In the genomic region with DNA sequence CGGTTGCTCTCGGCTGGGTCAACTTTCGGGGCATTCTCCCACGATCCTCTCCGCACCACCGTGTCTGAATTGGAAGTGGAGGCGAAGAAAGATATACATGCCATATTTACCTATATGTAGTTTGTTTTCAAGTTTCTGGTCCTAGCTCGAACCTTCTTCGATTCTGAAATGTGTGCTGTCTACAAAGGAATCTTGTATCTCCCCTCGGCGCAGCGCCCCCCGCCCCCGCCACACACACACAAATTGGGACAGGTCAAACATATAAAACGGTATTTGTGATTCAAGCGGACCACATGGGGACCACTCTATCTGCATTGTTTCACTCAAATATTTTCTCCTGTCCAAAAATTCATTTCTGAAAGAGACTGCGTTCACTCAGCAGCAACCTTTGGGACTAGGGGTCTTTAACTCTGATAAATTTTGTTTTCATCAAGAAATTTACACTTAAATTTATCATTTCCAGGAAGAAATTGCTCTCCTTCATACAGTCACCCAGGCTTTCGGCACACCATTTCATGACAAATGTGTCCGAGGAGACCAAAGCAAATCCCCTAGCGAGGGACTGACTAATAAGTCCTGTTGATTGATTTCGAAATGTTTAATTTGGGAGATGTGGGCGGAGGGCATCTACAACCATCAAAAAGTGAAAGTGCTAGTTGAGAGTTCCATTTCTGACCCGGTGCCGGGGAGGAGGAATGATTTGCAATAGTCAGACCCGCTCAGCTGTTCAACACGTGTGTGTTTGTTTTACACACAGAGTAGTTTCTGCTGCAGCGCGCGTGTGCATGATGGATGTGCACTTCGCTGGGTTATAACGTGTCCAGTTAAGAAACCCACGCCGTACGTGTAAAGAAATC, we compare ENCODE assay signal across 8 cellular contexts. TPM values are rescaled to one million over a fixed set of nuclear protein-coding genes. Genes with fewer than 3 reads are reported as not detected.
A peak's percentile ranks its signal among the peaks of the same experiment; 100 is the strongest.
DNase-seq lines count a peak whose midpoint lies in the region; ATAC-seq, FAIRE-seq and TF ChIP-seq lines count a peak whose summit lies in the region.

No MANE protein-coding gene starts in this region.

- H3K36me3 ChIP-seq in HepG2 (replicated peaks in 1 of 2; ENCODE audit: control insufficient read depth in 1 of 2, insufficient read depth in 2 of 2, low read length in 2 of 2) = no peaks in the 10 kb centered on the region

- TF ChIP-seq POLR2A in HepG2 (IDR thresholded peaks at IDR 0.05; ENCODE audit: insufficient read depth in 1 of 2, low read depth in 2 of 2, low read length in 2 of 2) = no peak

- H3K36me3 Mint-ChIP-seq in activated CD4-positive, alpha-beta T cell treated with anti-CD3 and anti-CD28 coated beads, Interleukin-2, amount 10 ng/mL, durations not matched to agents 24 days and 14 days (ENCODE audit: low read depth) = peaks cover 22% of the 10 kb centered on the region

- H3K9ac ChIP-seq in HepG2 (ENCODE audit: insufficient read depth, low read depth, low read length) = peak overlapping the region; percentile 62

- H3K4me2 ChIP-seq in HepG2 (ENCODE audit: low read depth, low read length) = peak overlapping the region; percentile 100

- peak overlapping the region; percentile 96 for H3K27ac Mint-ChIP-seq in activated CD4-positive, alpha-beta T cell treated with anti-CD3 and anti-CD28 coated beads, Interleukin-2, amount 10 ng/mL, durations not matched to agents 24 days and 14 days

- DNase-seq in GM12864 (ENCODE audit: low read depth) (peak; percentile 59), NCI-H1105 (lab: John Stamatoyannopoulos, UW) (peak; percentile 53), dermis microvascular lymphatic vessel endothelial cell (ENCODE audit: low read depth in 2 of 2) (peak; percentile 43 to 61), HepG2 (ENCODE audit: low spot score) (peak; percentile 47), T1000 (lab: John Stamatoyannopoulos, UW) (no peak)
- DNase-seq in activated CD4-positive, alpha-beta T cell treated with anti-CD3 and anti-CD28 coated beads, Interleukin-2, amount 10 ng/mL, durations not matched to agents 24 days and 14 days = peak; percentile 86
- peak in 2 of 3 experiments; percentile 36 to 65 for DNase-seq in stimulated activated CD4-positive, alpha-beta T cell treated with anti-CD3 and anti-CD28 coated beads, TNF-alpha, amount 100 ng/mL, for 24 hours (ENCODE audit: low read depth in 3 of 3)

- no peaks in the 10 kb centered on the region for H3K9me3 ChIP-seq in HepG2 (ENCODE audit: low read length)

- peaks cover 50% of the 10 kb centered on the region for H3K4me1 ChIP-seq in HepG2 (ENCODE audit: insufficient read depth, low read length)

- H3K9me3 Mint-ChIP-seq in activated CD4-positive, alpha-beta T cell treated with anti-CD3 and anti-CD28 coated beads, Interleukin-2, amount 10 ng/mL, durations not matched to agents 24 days and 14 days = no peaks in the 10 kb centered on the region

- H3K4me3 ChIP-seq in GM12864 (ENCODE audit: low read depth, low read length) (peak overlapping the region; percentile 91), HepG2 (replicated peaks in 1 of 3; ENCODE audit: insufficient read depth in 1 of 3, low read depth in 2 of 3, low read length in 3 of 3) (peak overlapping the region; percentile 66 to 90 (median 89))

- ATAC-seq in HepG2 = peak; percentile 7
- ATAC-seq in GM18502 (IDR thresholded peaks at IDR 0.05; ENCODE audit: poor library complexity, unreplicated experiment) = no peak

- BruUV-seq in HepG2 (replicated peaks; lab: Mats Ljungman, UMichigan) = no TSS peak

- 0 out of 2 replicates have a peak, but pooled peaks cover 3% of the 10 kb centered on the region for H4K20me1 ChIP-seq in HepG2 (ENCODE audit: insufficient read depth, low read length)

- TF ChIP-seq RAD21 in HepG2 (CRISPR knock-in tag; IDR thresholded peaks at IDR 0.05) = no peak

- TF ChIP-seq CTCF in GM12864 (IDR thresholded peaks at IDR 0.05; ENCODE audit: low read depth, low read length, missing control alignments) = peak; percentile 3
- no peak; the same call in 1 of the 2 replicates for TF ChIP-seq CTCF in HepG2 (CRISPR knock-in tag; IDR thresholded peaks at IDR 0.05)

- H3K27me3 ChIP-seq in HepG2 (ENCODE audit: control insufficient read depth in 1 of 2, insufficient read depth in 2 of 2, low read length in 2 of 2) = peaks cover 4 to 32% of the 10 kb centered on the region in 2 experiments; a peak in 4 of 5 replicates

- H3K4me3 Mint-ChIP-seq in activated CD4-positive, alpha-beta T cell treated with anti-CD3 and anti-CD28 coated beads, Interleukin-2, amount 10 ng/mL, durations not matched to agents 24 days and 14 days = peak overlapping the region; percentile 99

- in situ Hi-C loops in HepG2 (cut with HindIII; ENCODE audit: extremely low pct_ligation_motif_present, low pct_unique_long_range_greater_than_20kb) = loop anchor here (5.0 to 10.0 kb wide), 2 partner anchors 87 to 184 kb away; a partner anchor contains a TSS

- FAIRE-seq in HepG2 (lab: Jason Lieb, UNC) = no peak

- H3K4me1 Mint-ChIP-seq in activated CD4-positive, alpha-beta T cell treated with anti-CD3 and anti-CD28 coated beads, Interleukin-2, amount 10 ng/mL, durations not matched to agents 24 days and 14 days = peaks cover 51% of the 10 kb centered on the region

- intact Hi-C loops in activated CD4-positive, alpha-beta T cell treated with anti-CD3 and anti-CD28 coated beads, Interleukin-2, amount 10 ng/mL, durations not matched to agents 24 days and 14 days (cut with micrococcal nuclease) = loop anchor here (2.0 to 10.0 kb wide), 8 partner anchors 48 to 1836 kb away; a partner anchor contains a TSS
- intact Hi-C loops in HepG2 (cut with micrococcal nuclease; ENCODE audit: unreplicated experiment) = loop anchor here (1.0 to 5.0 kb wide), 3 partner anchors 86 to 648 kb away; a partner anchor contains a TSS

- POLR2A ChIA-PET in HepG2 (lab: Yijun Ruan, JAX) = interaction anchor here (1.3 to 1.9 kb wide), 3 partner anchors 85 to 648 kb away, joined by 3 to 6 read pairs (median 4); a partner anchor contains a TSS

- TF ChIP-seq EP300 in HepG2 (IDR thresholded peaks at IDR 0.05; ENCODE audit: low read depth in 2 of 2, low read length in 2 of 2) (no peak), HepG2 (CRISPR knock-in tag; IDR thresholded peaks at IDR 0.05; ENCODE audit: borderline replicate concordance) (no peak)

- peaks cover 24% of the 10 kb centered on the region for H3K27me3 Mint-ChIP-seq in activated CD4-positive, alpha-beta T cell treated with anti-CD3 and anti-CD28 coated beads, Interleukin-2, amount 10 ng/mL, durations not matched to agents 24 days and 14 days

- H2AFZ ChIP-seq in HepG2 (ENCODE audit: low read length) = peak overlapping the region; percentile 3

- WGBS in HepG2 (ENCODE audit: low lambda C conversion rate) = under 1% methylated on average over 26 of the region's 34 CpGs

- peak overlapping the region; percentile 34 for H3K27ac ChIP-seq in HepG2 (ENCODE audit: extremely low read length, insufficient read depth, low read length)

- CTCF ChIA-PET in HepG2 (lab: Yijun Ruan, JAX; ENCODE audit: low intra/inter-chr PET ratio, low total read pairs) = no interaction called here

- H3K79me2 ChIP-seq in HepG2 (ENCODE audit: insufficient read depth, low read length) = peaks cover 5% of the 10 kb centered on the region

TF ChIP-seq in HepG2, 621 proteins besides CTCF, POLR2A, EP300 and RAD21 (continues in another document):
- TF ChIP-seq, protein P1, sequence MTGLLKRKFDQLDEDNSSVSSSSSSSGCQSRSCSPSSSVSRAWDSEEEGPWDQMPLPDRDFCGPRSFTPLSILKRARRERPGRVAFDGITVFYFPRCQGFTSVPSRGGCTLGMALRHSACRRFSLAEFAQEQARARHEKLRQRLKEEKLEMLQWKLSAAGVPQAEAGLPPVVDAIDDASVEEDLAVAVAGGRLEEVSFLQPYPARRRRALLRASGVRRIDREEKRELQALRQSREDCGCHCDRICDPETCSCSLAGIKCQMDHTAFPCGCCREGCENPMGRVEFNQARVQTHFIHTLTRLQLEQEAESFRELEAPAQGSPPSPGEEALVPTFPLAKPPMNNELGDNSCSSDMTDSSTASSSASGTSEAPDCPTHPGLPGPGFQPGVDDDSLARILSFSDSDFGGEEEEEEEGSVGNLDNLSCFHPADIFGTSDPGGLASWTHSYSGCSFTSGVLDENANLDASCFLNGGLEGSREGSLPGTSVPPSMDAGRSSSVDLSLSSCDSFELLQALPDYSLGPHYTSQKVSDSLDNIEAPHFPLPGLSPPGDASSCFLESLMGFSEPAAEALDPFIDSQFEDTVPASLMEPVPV (CRISPR knock-in tag; IDR thresholded peaks at IDR 0.05) = no peak
- no peak for TF ChIP-seq U2AF2 (IDR thresholded peaks at IDR 0.05; ENCODE audit: low read depth, low read length)
- TF ChIP-seq NCOA1 (CRISPR knock-in tag; IDR thresholded peaks at IDR 0.05) = peak; percentile 19; the same call in 1 of the 2 replicates
- 0 out of 2 replicates have a peak, but pooled peaks have one; percentile 1 for TF ChIP-seq CHCHD3 (CRISPR knock-in tag; IDR thresholded peaks at IDR 0.05)

RNA-seq across cellular contexts. Expression of a gene that starts 1.1 kb away (rescaled TPM):
- 51.1 and 52.8 TPM in 2 replicates for total RNA-seq in activated CD4-positive, alpha-beta T cell treated with anti-CD3 and anti-CD28 coated beads, Interleukin-2, amount 10 ng/mL, durations not matched to agents 24 days and 14 days
- under 0.01 TPM in 2 replicates for total RNA-seq in dermis microvascular lymphatic vessel endothelial cell
- 0.02 TPM in 1 of 2 replicates, not detected in the other for total RNA-seq in HepG2 (2016; rRNA removed; fragmentation: Illumina TruSeq; extraction: Trizol)
- not detected in 2 replicates for total RNA-seq in HepG2 (2016; cell fraction: cytosol; rRNA removed; fragmentation: Illumina TruSeq; extraction: Trizol; ENCODE audit: low read depth)
- total RNA-seq in HepG2 (2016; cell fraction: insoluble cytoplasmic fraction; rRNA removed; fragmentation: Illumina TruSeq; extraction: Trizol) = 0.03 TPM in 1 of 2 replicates, not detected in the other
- total RNA-seq in HepG2 (2016; cell fraction: membrane; rRNA removed; fragmentation: Illumina TruSeq; extraction: Trizol) = 0.03 TPM in 1 of 2 replicates, not detected in the other
- 0.25 and 0.31 TPM in 2 replicates for total RNA-seq in HepG2 (2016; cell fraction: nucleus; rRNA removed; fragmentation: Illumina TruSeq; extraction: Trizol)
- 0.03 and 0.09 TPM in 2 replicates for polyA plus RNA-seq in HepG2 (2011; rRNA removed)
- 0.03 TPM in 1 of 2 replicates, not detected in the other for polyA plus RNA-seq in HepG2 (2011; cell fraction: cytosol; rRNA removed)
- polyA plus RNA-seq in HepG2 (2011; cell fraction: nucleus; rRNA removed) = 0.09 and 0.14 TPM in 2 replicates
- 0.07 TPM in 1 of 2 replicates, not detected in the other for polyA plus RNA-seq in HepG2 (2012)
- not detected in 2 replicates for polyA plus RNA-seq in HepG2 (2016; cell fraction: cytosol; fragmentation: Illumina TruSeq; extraction: Trizol; ENCODE audit: low read depth)
- 0.04 and 0.07 TPM in 2 replicates for polyA plus RNA-seq in HepG2 (2016; cell fraction: insoluble cytoplasmic fraction; fragmentation: Illumina TruSeq; extraction: Trizol; ENCODE audit: low read depth)
- polyA plus RNA-seq in HepG2 (2016; cell fraction: membrane; fragmentation: Illumina TruSeq; extraction: Trizol; ENCODE audit: low read depth) = not detected in 2 replicates
- not detected in 2 replicates for polyA plus RNA-seq in HepG2 (2016; cell fraction: nucleus; fragmentation: Illumina TruSeq; extraction: Trizol; ENCODE audit: insufficient read depth, low read depth)
- polyA minus RNA-seq in HepG2 (2011; rRNA and poly(A)+ RNA removed; ENCODE audit: low replicate concordance) = 0.06 and 5.7 TPM in 2 replicates
- 0.18 TPM in 1 of 2 replicates, not detected in the other for polyA minus RNA-seq in HepG2 (2011; cell fraction: cytosol; rRNA and poly(A)+ RNA removed)
- polyA minus RNA-seq in HepG2 (2011; cell fraction: nucleus; rRNA and poly(A)+ RNA removed) = 0.50 and 0.64 TPM in 2 replicates

Comparison
In these comparisons a context has a peak if more than half of its experiments do, and no peak if none do; other contexts are left out.
1. RNA of a gene that starts 1.1 kb away (total RNA-seq): 51.1 to 52.8 TPM in activated CD4-positive, alpha-beta T cell treated with anti-CD3 and anti-CD28 coated beads, Interleukin-2, amount 10 ng/mL, durations not matched to agents 24 days and 14 days; 0.02 to 0.31 TPM in HepG2 and under 0.01 TPM in dermis microvascular lymphatic vessel endothelial cell; every median in the first group is over 10 times any median in the second.